ENCODE assay signal across 20 cellular contexts in genomic region chr17:17060930-17061329, GRCh38. TPM values are rescaled to one million over a fixed set of nuclear protein-coding genes. Genes with fewer than 3 reads are reported as not detected.
DNase-seq lines count a peak whose midpoint lies in the region; ATAC-seq and TF ChIP-seq lines count a peak whose summit lies in the region.
"Had no signal": no experiment of that assay in that cellular context is flagged by ENCODE, and none has a peak within 500 bp of the region (broad histone marks: within the 10 kb centered on the region; RNA-seq: fewer than 3 reads in every experiment).

No MANE protein-coding gene starts in this region.

- no TSS peak for BruUV-seq in MCF 10A (replicated peaks; lab: Mats Ljungman, UMichigan)

- peak overlapping the region in 3 of 11 experiments; percentile 1 to 65 (median 49); a peak in 3 of 22 replicates for H3K9ac ChIP-seq in BLaER1 treated with 17β-estradiol and CSF1 and Interleukin-3, amounts not matched to agents 10 nM and 100 nM
- H3K9ac ChIP-seq: SK-N-SH had no signal

- TF ChIP-seq CTCF in RWPE1 (conservative IDR thresholded peaks at IDR 0.05; ENCODE audit: low read depth) (no peak), GM20000 (IDR thresholded peaks at IDR 0.05; ENCODE audit: extremely low read depth, missing control alignments) (no peak), MCF 10A (IDR thresholded peaks at IDR 0.05; ENCODE audit: unreplicated experiment) (no peak)

- DNase-seq in RWPE1 (ENCODE audit: low spot score) (no peak), islet precursor cell (peak; percentile 47), sciatic nerve (ENCODE audit: low spot score) (peak; percentile 17), GM20000 (ENCODE audit: low spot score) (no peak), NCI-H2081 (lab: John Stamatoyannopoulos, UW) (no peak), MCF 10A (ENCODE audit: unreplicated experiment) (no peak)
- DNase-seq: activated CD4-positive, alpha-beta memory T cell treated with anti-CD3 and anti-CD28 coated beads, Interleukin-2, amount 10 ng/mL, durations not matched to agents 7 days and 5 days; activated T-cell treated with anti-CD3 and anti-CD28 coated beads for 4 hours; Calu3; lower lobe of right lung; NCI-H1417; NCI-H2107; NCI-H510A; SK-N-SH; testis had no signal

- H3K4me2 ChIP-seq in BLaER1 treated with 17β-estradiol and CSF1 and Interleukin-3, amounts not matched to agents 10 nM and 100 nM, result peak overlapping the region; percentile 15 to 93 (median 84); a peak in 21 of 22 replicates
- H3K4me2 ChIP-seq: SK-N-SH had no signal

- no peaks in the 10 kb centered on the region for H3K27me3 Mint-ChIP-seq in MCF 10A (ENCODE audit: insufficient read depth, unreplicated experiment)
- H3K27me3 Mint-ChIP-seq: activated CD4-positive, alpha-beta memory T cell treated with anti-CD3 and anti-CD28 coated beads, Interleukin-2, amount 10 ng/mL, durations not matched to agents 7 days and 5 days; activated naive CD4-positive, alpha-beta T cell treated with anti-CD3 and anti-CD28 coated beads, Interleukin-2, amount 50 U/mL, for 24 hours had no signal

- no peak overlapping the region for H3K4me3 ChIP-seq in BLaER1 treated with 17β-estradiol and CSF1 and Interleukin-3, amounts not matched to agents 10 nM and 100 nM
- H3K4me3 ChIP-seq: heart left ventricle, lower lobe of right lung, testis had no signal

- H3K4me3 Mint-ChIP-seq in MCF 10A (ENCODE audit: unreplicated experiment), result no peak overlapping the region
- H3K4me3 Mint-ChIP-seq: activated CD4-positive, alpha-beta memory T cell treated with anti-CD3 and anti-CD28 coated beads, Interleukin-2, amount 10 ng/mL, durations not matched to agents 7 days and 5 days; activated naive CD4-positive, alpha-beta T cell treated with anti-CD3 and anti-CD28 coated beads, Interleukin-2, amount 50 U/mL, for 24 hours had no signal

- intact Hi-C loops in sciatic nerve (cut with DNase I) (no loop called here), MCF 10A (cut with micrococcal nuclease) (no loop called here)

- CTCF ChIA-PET in RWPE1 (lab: Yijun Ruan, JAX), result no interaction called here
- CTCF ChIA-PET in MCF 10A (lab: Yijun Ruan, JAX), result interaction anchor here (1.1 kb wide), 1 partner anchor 175 kb away, joined by 3 read pairs; no protein-coding TSS in a partner anchor

- no peak for ATAC-seq in sciatic nerve
- no peak for ATAC-seq in HG02973 (IDR thresholded peaks at IDR 0.05; ENCODE audit: unreplicated experiment)
- ATAC-seq: HCT116, lower lobe of right lung had no signal

- POLR2A ChIA-PET in RWPE1 (lab: Yijun Ruan, JAX; ENCODE audit: low non-redundant PET), result no interaction called here
- POLR2A ChIA-PET in MCF 10A (lab: Yijun Ruan, JAX), result interaction anchor here (0.6 to 0.7 kb wide), 3 partner anchors 10 to 246 kb away, joined by 3 read pairs; no protein-coding TSS in a partner anchor

- peaks cover 80 to 100% (median 97%) of the 10 kb centered on the region in 11 experiments; a peak in 21 of 22 replicates for H4K20me1 ChIP-seq in BLaER1 treated with 17β-estradiol and CSF1 and Interleukin-3, amounts not matched to agents 10 nM and 100 nM

- H3K4me1 ChIP-seq in BLaER1 treated with 17β-estradiol and CSF1 and Interleukin-3, amounts not matched to agents 10 nM and 100 nM, result peaks cover 46 to 100% (median 99%) of the 10 kb centered on the region in 10 experiments

- H3K9me3 Mint-ChIP-seq in MCF 10A (ENCODE audit: unreplicated experiment), result no peaks in the 10 kb centered on the region
- H3K9me3 Mint-ChIP-seq: activated CD4-positive, alpha-beta memory T cell treated with anti-CD3 and anti-CD28 coated beads, Interleukin-2, amount 10 ng/mL, durations not matched to agents 7 days and 5 days; activated naive CD4-positive, alpha-beta T cell treated with anti-CD3 and anti-CD28 coated beads, Interleukin-2, amount 50 U/mL, for 24 hours had no signal

- H3K27ac Mint-ChIP-seq in MCF 10A (ENCODE audit: low read depth, unreplicated experiment), result no peak overlapping the region
- H3K27ac Mint-ChIP-seq: activated CD4-positive, alpha-beta memory T cell treated with anti-CD3 and anti-CD28 coated beads, Interleukin-2, amount 10 ng/mL, durations not matched to agents 7 days and 5 days; activated naive CD4-positive, alpha-beta T cell treated with anti-CD3 and anti-CD28 coated beads, Interleukin-2, amount 50 U/mL, for 24 hours had no signal

- peaks cover 34% of the 10 kb centered on the region for H3K36me3 Mint-ChIP-seq in MCF 10A (ENCODE audit: insufficient read depth, unreplicated experiment)

- H3K27ac ChIP-seq in BLaER1 treated with 17β-estradiol and CSF1 and Interleukin-3, amounts not matched to agents 10 nM and 100 nM, result peak overlapping the region in 6 of 11 experiments; percentile 6 to 79 (median 66); a peak in 9 of 22 replicates
- peak overlapping the region; percentile 74 for H3K27ac ChIP-seq in RWPE1
- H3K27ac ChIP-seq: lower lobe of right lung, testis had no signal

- H3K36me3 ChIP-seq in BLaER1 treated with 17β-estradiol and CSF1 and Interleukin-3, amounts not matched to agents 10 nM and 100 nM, result peaks cover 0 to 47% (median 19%) of the 10 kb centered on the region in 11 experiments; a peak in 16 of 22 replicates

- H3K9me3 ChIP-seq in BLaER1 treated with 17β-estradiol and CSF1 and Interleukin-3, amounts not matched to agents 10 nM and 100 nM (replicated peaks in 1 of 11), result no peaks in the 10 kb centered on the region
- H3K9me3 ChIP-seq: heart left ventricle, lower lobe of right lung, SK-N-SH, testis had no signal

- no peaks in the 10 kb centered on the region for H3K27me3 ChIP-seq in BLaER1 treated with 17β-estradiol and CSF1 and Interleukin-3, amounts not matched to agents 10 nM and 100 nM
- H3K27me3 ChIP-seq: heart left ventricle, testis had no signal

- peaks cover 43% of the 10 kb centered on the region for H3K4me1 Mint-ChIP-seq in MCF 10A (ENCODE audit: insufficient read depth, unreplicated experiment)

RNA-seq across cellular contexts. Expression of gene MPRIP, which starts 18.7 kb away (rescaled TPM):
- total RNA-seq in sciatic nerve (500 TPM), MCF 10A (2022) (214 and 230 TPM in 2 replicates)

Comparison
In these comparisons a context has a peak if more than half of its experiments do, and no peak if none do; other contexts are left out.
1. DNase-seq: peak in islet precursor cell (single experiment) and sciatic nerve (single experiment); none in RWPE1 (single experiment), GM20000 (single experiment), NCI-H2081 (0 of 2) and MCF 10A (single experiment).